ENCODE assay signal across 30 cellular contexts in the genomic region with DNA sequence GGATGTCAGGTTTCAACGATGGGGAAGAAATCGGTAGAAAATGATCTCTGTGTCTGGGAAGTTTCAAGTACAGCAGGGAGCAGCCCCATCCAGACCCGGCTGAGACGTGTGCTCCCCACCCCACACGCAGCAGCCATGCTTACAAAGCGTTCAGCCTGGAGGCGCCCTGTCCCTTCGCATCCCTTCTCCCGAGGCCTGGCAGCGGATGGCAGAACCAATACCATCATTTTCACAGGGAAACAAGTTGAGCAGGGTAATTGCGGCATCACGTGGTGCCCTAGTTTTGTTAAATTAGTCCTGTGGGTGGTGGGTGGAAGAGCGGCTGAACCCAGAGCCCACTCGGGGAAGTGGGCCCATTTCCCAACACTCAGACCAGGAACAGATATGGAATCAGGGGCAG.
"Had no signal": no experiment of that assay in that cellular context is flagged by ENCODE, and none has a peak within 500 bp of the region (broad histone marks: within the 10 kb centered on the region; RNA-seq: fewer than 3 reads in every experiment).

No MANE protein-coding gene starts in this region.

- H3K4me3 ChIP-seq: Peyer's patch, SJSA1 had no signal

- H3K27me3 Mint-ChIP-seq: activated B cell treated with CpG ODN at 0.5 μM for 24 hours; activated CD4-positive, alpha-beta memory T cell treated with anti-CD3 and anti-CD28 coated beads for 36 hours; activated naive CD4-positive, alpha-beta T cell treated with anti-CD3 and anti-CD28 coated beads, Interleukin-2, amount 50 U/mL, for 24 hours; T-cell had no signal

- ATAC-seq: PC-3, SK-N-SH treated with all-trans-retinoic acid at 6 μM for 48 hours, T-cell had no signal

- H3K36me3 Mint-ChIP-seq: activated naive CD4-positive, alpha-beta T cell treated with anti-CD3 and anti-CD28 coated beads, Interleukin-2, amount 50 U/mL, for 24 hours had no signal

- H3K27ac Mint-ChIP-seq: activated B cell treated with CpG ODN at 0.5 μM for 24 hours; activated CD4-positive, alpha-beta memory T cell treated with anti-CD3 and anti-CD28 coated beads for 36 hours; T-cell had no signal

- H3K4me3 Mint-ChIP-seq: activated B cell treated with CpG ODN at 0.5 μM for 24 hours; activated CD4-positive, alpha-beta memory T cell treated with anti-CD3 and anti-CD28 coated beads for 36 hours; activated naive CD4-positive, alpha-beta T cell treated with anti-CD3 and anti-CD28 coated beads, Interleukin-2, amount 50 U/mL, for 24 hours; T-cell had no signal

- H3K4me1 ChIP-seq: Peyer's patch, SJSA1 had no signal

- H3K9me3 Mint-ChIP-seq: activated B cell treated with CpG ODN at 0.5 μM for 24 hours; activated CD4-positive, alpha-beta memory T cell treated with anti-CD3 and anti-CD28 coated beads for 36 hours; activated naive CD4-positive, alpha-beta T cell treated with anti-CD3 and anti-CD28 coated beads, Interleukin-2, amount 50 U/mL, for 24 hours; T-cell had no signal

- H3K36me3 ChIP-seq: brain microvascular endothelial cell, Peyer's patch, SJSA1 had no signal

- H3K4me1 Mint-ChIP-seq: activated B cell treated with CpG ODN at 0.5 μM for 24 hours; activated naive CD4-positive, alpha-beta T cell treated with anti-CD3 and anti-CD28 coated beads, Interleukin-2, amount 50 U/mL, for 24 hours had no signal

- H3K9me3 ChIP-seq: Peyer's patch, SJSA1 had no signal

- H3K27me3 ChIP-seq: Peyer's patch, SJSA1 had no signal

- H3K27ac ChIP-seq: brain microvascular endothelial cell, KMS-11, Peyer's patch, SJSA1, VCaP had no signal

- DNase-seq: activated B cell treated with CpG ODN at 0.5 μM for 24 hours; activated CD4-positive, alpha-beta memory T cell treated with anti-CD3 and anti-CD28 coated beads for 36 hours; activated CD4-positive, alpha-beta T cell treated with anti-CD3 and anti-CD28 coated beads for 4 hours; activated CD4-positive, alpha-beta T cell treated with anti-CD3 and anti-CD28 coated beads, Interleukin-2, amount 50 U/mL, for 1 hour; activated CD4-positive, CD25-positive, alpha-beta regulatory T cell treated with anti-CD3 and anti-CD28 coated beads, Interleukin-2, amount 50 U/mL, for 72 hours; activated effector memory CD4-positive, alpha-beta T cell treated with Interleukin-2 at 50 U/mL for 16 hours; activated T-cell treated with anti-CD3 and anti-CD28 coated beads, Interleukin-2, amount 50 U/mL, for 48 hours; aorta; brain microvascular endothelial cell; central memory CD4-positive, alpha-beta T cell; MM.1S; MV-4-11; NCI-H1092; NCI-H1436 treated with DMSO at 0.1 percent for 48 hours; NCI-H1694 treated with DMSO at 0.1 percent for 48 hours; NCI-H2029; NCI-H345; NCI-H524 treated with DMSO at 0.1 percent for 48 hours; PC-3; Peyer's patch; RPMI8226; SHP77 treated with DMSO at 0.1 percent for 48 hours; T-cell; T-helper 2 cell; T-helper 9 cell had no signal
